ENCODE assay signal across 8 cellular contexts in genomic region chr16:4625617-4626159, GRCh38. TPM values are rescaled to one million over a fixed set of nuclear protein-coding genes. Genes with fewer than 3 reads are reported as not detected.
DNase-seq lines count a peak whose midpoint lies in the region; ATAC-seq, FAIRE-seq and TF ChIP-seq lines count a peak whose summit lies in the region.

No MANE protein-coding gene starts in this region.

- FAIRE-seq in pancreas (lab: Jason Lieb, UNC): no peak

- ATAC-seq in GM21576 (IDR thresholded peaks at IDR 0.05; ENCODE audit: unreplicated experiment): peak; percentile 6
- ATAC-seq in esophagus mucosa: peak; percentile 13
- peak; percentile 26 to 35 (median 32) for ATAC-seq in pancreas

- H3K27me3 ChIP-seq in Peyer's patch (no peaks in the 10 kb centered on the region), pancreas (no peaks in the 10 kb centered on the region)

- DNase-seq in Peyer's patch: no peak
- DNase-seq in pancreas: peak in 1 of 6 donors; percentile 54
- no peak for DNase-seq in ureter (ENCODE audit: low spot score)
- no peak for DNase-seq in NCI-H774 (lab: John Stamatoyannopoulos, UW)
- no peak for DNase-seq in NAMALWA (ENCODE audit: low spot score)
- no peak for DNase-seq in activated gamma-delta T cell (lab: John Stamatoyannopoulos, UW)

- H3K27ac ChIP-seq in Peyer's patch: peak overlapping the region; percentile 93 to 95 (median 94)
- H3K27ac ChIP-seq in pancreas: peak overlapping the region; percentile 92 to 97 (median 94)

- no peak for TF ChIP-seq CTCF in Peyer's patch (IDR thresholded peaks at IDR 0.05)
- TF ChIP-seq CTCF in pancreas (IDR thresholded peaks at IDR 0.05): no peak

- intact Hi-C loops in pancreas (cut with DNase I): no loop called here

- H3K4me3 ChIP-seq in Peyer's patch (peak overlapping the region; percentile 89 to 100 (median 94)), pancreas (peak overlapping the region; percentile 87 to 99 (median 98))

- H3K4me1 ChIP-seq in Peyer's patch (peaks cover 0 to 13% (median 10%) of the 10 kb centered on the region in 4 donors), pancreas (peaks cover 8 to 19% (median 10%) of the 10 kb centered on the region in 3 donors)

- H3K36me3 ChIP-seq in Peyer's patch: no peaks in the 10 kb centered on the region
- H3K36me3 ChIP-seq in pancreas: no peaks in the 10 kb centered on the region

- WGBS in pancreas, 2 donors: 5 to 7% methylated on average over 9 of the region's 9 CpGs

- no peak for TF ChIP-seq POLR2A in Peyer's patch (IDR thresholded peaks at IDR 0.05)

- H3K9me3 ChIP-seq in Peyer's patch (no peaks in the 10 kb centered on the region), pancreas (no peaks in the 10 kb centered on the region)

RNA-seq across cellular contexts. Expression of gene MGRN1, which starts 1.1 kb away (rescaled TPM):
- total RNA-seq in Peyer's patch: 100 to 1,000 TPM in 2 of 4 donors, 10 to 100 TPM in 2; 74.1 to 147 (median 93.8) TPM
- total RNA-seq in esophagus mucosa: 19.2 TPM
- total RNA-seq in pancreas: 10 to 100 TPM; 29.0 to 43.8 (median 33.0) TPM
- polyA plus RNA-seq in pancreas: 10 to 100 TPM; 17.2 to 29.9 TPM
- 104 TPM for total RNA-seq in ureter

RNA-seq across cellular contexts. Expression of gene UBALD1, which starts 11.0 kb away (rescaled TPM):
- 10 to 100 TPM; 11.6 to 25.1 (median 18.1) TPM for total RNA-seq in Peyer's patch
- total RNA-seq in esophagus mucosa: 12.7 TPM
- total RNA-seq in pancreas: 10 to 100 TPM in 5 of 6 donors, 1 to 10 TPM in 1; 9.1 to 19.4 (median 14.3) TPM
- 10 to 100 TPM; 29.3 to 42.5 TPM for polyA plus RNA-seq in pancreas
- 27.2 TPM for total RNA-seq in ureter
